Comparison of ENCODE assay signal across 9 cellular contexts in the genomic region with DNA sequence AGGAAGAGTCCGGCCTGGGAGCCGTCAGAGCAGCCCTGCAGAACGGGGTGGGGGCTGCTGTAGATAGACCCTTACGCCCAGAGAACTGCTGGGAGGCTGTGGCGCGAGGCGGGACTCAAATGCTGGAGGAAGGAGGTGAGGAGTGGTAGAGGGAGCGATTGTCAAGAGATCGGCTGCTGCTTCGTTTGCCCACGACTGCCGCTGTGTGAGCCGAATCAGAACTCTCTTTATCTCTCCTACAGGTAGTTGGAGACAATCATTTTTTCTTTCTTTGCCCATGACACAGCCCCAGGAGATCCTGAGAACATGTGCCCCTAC. TPM values are rescaled to one million over a fixed set of nuclear protein-coding genes. Genes with fewer than 3 reads are reported as not detected.
DNase-seq lines count a peak whose midpoint lies in the region; ATAC-seq, FAIRE-seq and TF ChIP-seq lines count a peak whose summit lies in the region.
"Had no signal": no experiment of that assay in that cellular context is flagged by ENCODE, and none has a peak within 500 bp of the region (broad histone marks: within the 10 kb centered on the region; RNA-seq: fewer than 3 reads in every experiment).

No MANE protein-coding gene starts in this region.

- no peak overlapping the region for H2BK15ac ChIP-seq in IMR-90 (ENCODE audit: low read depth, low read length)

- H4K8ac ChIP-seq in IMR-90 (ENCODE audit: low read depth in 2 of 2, low read length in 2 of 2), result peak overlapping the region; percentile 88 to 96; a peak in 3 of 4 replicates

- H3K4me3 Mint-ChIP-seq in activated naive CD4-positive, alpha-beta T cell treated with anti-CD3 and anti-CD28 coated beads, Interleukin-2, amount 10 ng/mL, durations not matched to agents 7 days and 5 days, result peak overlapping the region; percentile 98

- peaks cover 33 to 60% of the 10 kb centered on the region in 2 experiments for H3K79me1 ChIP-seq in IMR-90 (ENCODE audit: low read depth in 1 of 2, low read length in 2 of 2)

- peak overlapping the region; percentile 92 for H3K14ac ChIP-seq in IMR-90 (replicated peaks; ENCODE audit: low read depth, low read length)

- H3K27ac Mint-ChIP-seq in activated naive CD4-positive, alpha-beta T cell treated with anti-CD3 and anti-CD28 coated beads, Interleukin-2, amount 10 ng/mL, durations not matched to agents 7 days and 5 days, result peak overlapping the region; percentile 87

- H3K9me3 Mint-ChIP-seq in activated naive CD4-positive, alpha-beta T cell treated with anti-CD3 and anti-CD28 coated beads, Interleukin-2, amount 10 ng/mL, durations not matched to agents 7 days and 5 days, result no peaks in the 10 kb centered on the region

- H4K5ac ChIP-seq in IMR-90 (ENCODE audit: low read depth, low read length), result peak overlapping the region; percentile 22; the same call in 1 of the 2 replicates

- H3K4me1 Mint-ChIP-seq in activated naive CD4-positive, alpha-beta T cell treated with anti-CD3 and anti-CD28 coated beads, Interleukin-2, amount 10 ng/mL, durations not matched to agents 7 days and 5 days, result peaks cover 52% of the 10 kb centered on the region

- H3K4me1 ChIP-seq in IMR-90 (ENCODE audit: control insufficient read depth, insufficient read depth, low read length), result peaks cover 7% of the 10 kb centered on the region

- H3K4me3 ChIP-seq in IMR-90 (ENCODE audit: insufficient read depth, low read depth, low read length), result peak overlapping the region; percentile 69
- H3K4me3 ChIP-seq in iPS-11a (ENCODE audit: low read depth, low read length), result peak overlapping the region; percentile 61

- peaks cover 15% of the 10 kb centered on the region for H3K36me3 Mint-ChIP-seq in activated naive CD4-positive, alpha-beta T cell treated with anti-CD3 and anti-CD28 coated beads, Interleukin-2, amount 10 ng/mL, durations not matched to agents 7 days and 5 days

- H3K36me3 ChIP-seq in IMR-90 (ENCODE audit: control insufficient read depth, insufficient read depth, low read length), result peaks cover 4% of the 10 kb centered on the region

- peak; percentile 28; the same call in 1 of the 2 replicates for ATAC-seq in IMR-90 (ENCODE audit: low read depth)

- 0 out of 2 replicates have a peak, but pooled peaks have one; percentile 5 for TF ChIP-seq CTCF in IMR-90 (conservative IDR thresholded peaks at IDR 0.05; ENCODE audit: low read depth, low read length)

- H3K18ac ChIP-seq in IMR-90 (ENCODE audit: low read depth, low read length), result no peak overlapping the region

- WGBS in IMR-90 (ENCODE audit: extremely low coverage in 2 of 2, insufficient read length in 1 of 2), 2 experiments, result no CpG with 5 or more reads among the region's 13 CpGs

- peak overlapping the region; percentile 60; the same call in 1 of the 2 replicates for H2AK5ac ChIP-seq in IMR-90 (ENCODE audit: low read depth, low read length)

- POLR2A ChIA-PET in IMR-90 (lab: Charles Lee; ENCODE audit: unreplicated experiment), result no interaction called here

- in situ Hi-C loops in IMR-90 (cut with MboI; ENCODE audit: low sequenced_read_pairs), result no loop called here

- dilution Hi-C loops in IMR-90 (cut with HindIII; ENCODE audit: low sequenced_read_pairs, unreplicated experiment), result no loop called here

- DNase-seq in NCI-H510A treated with DMSO at 0.1 percent for 48 hours (lab: John Stamatoyannopoulos, UW), result peak; percentile 63
- no peak for DNase-seq in NCI-H510A (lab: John Stamatoyannopoulos, UW)
- no peak for DNase-seq in IMR-90
- peak; percentile 59 for DNase-seq in activated naive CD4-positive, alpha-beta T cell treated with anti-CD3 and anti-CD28 coated beads, Interleukin-2, amount 10 ng/mL, durations not matched to agents 7 days and 5 days
- peak; percentile 55 for DNase-seq in stimulated activated CD8-positive, alpha-beta memory T cell treated with anti-CD3 and anti-CD28 coated beads, Interleukin-4, amount 100 ng/mL, for 48 hours
- DNase-seq in GM12892 (ENCODE audit: insufficient read length), result no peak
- no peak for DNase-seq in stimulated activated naive CD4-positive, alpha-beta T cell treated with Interleukin-2 at 50 U/mL for 16 hours (lab: John Stamatoyannopoulos, UW)

- H2BK20ac ChIP-seq in IMR-90 (ENCODE audit: low read depth, low read length), result no peak overlapping the region

- 0 out of 2 replicates have a peak overlapping the region, but pooled peaks have one; percentile 17 for H2BK120ac ChIP-seq in IMR-90 (ENCODE audit: low read depth, low read length)

- TF ChIP-seq POLR2A in IMR-90 (IDR thresholded peaks at IDR 0.05; ENCODE audit: low read depth, low read length), result no peak
- no peak for TF ChIP-seq POLR2A in GM12892 (IDR thresholded peaks at IDR 0.05; ENCODE audit: low read depth, low read length)

- peak overlapping the region; percentile 25 for H2BK5ac ChIP-seq in IMR-90 (ENCODE audit: low read depth, low read length, poor library complexity, severe bottlenecking)

- H3K4me2 ChIP-seq in IMR-90 (ENCODE audit: low read depth, low read length), result peak overlapping the region; percentile 97

- H4K91ac ChIP-seq in IMR-90 (ENCODE audit: insufficient read depth, low read depth, low read length), result peak overlapping the region; percentile 58; the same call in 1 of the 2 replicates

- H3K27me3 Mint-ChIP-seq in activated naive CD4-positive, alpha-beta T cell treated with anti-CD3 and anti-CD28 coated beads, Interleukin-2, amount 10 ng/mL, durations not matched to agents 7 days and 5 days, result no peaks in the 10 kb centered on the region

- H3K23ac ChIP-seq in IMR-90 (ENCODE audit: low read depth, low read length), result peak overlapping the region; percentile 89

- BruUV-seq in IMR-90 (replicated peaks; lab: Mats Ljungman, UMichigan), result no TSS peak

- peak overlapping the region; percentile 61 for H3K27ac ChIP-seq in IMR-90 (ENCODE audit: insufficient read depth, low read length)

- H3K9ac ChIP-seq in IMR-90 (ENCODE audit: low read depth, low read length), result peak overlapping the region; percentile 55

- peak overlapping the region; percentile 96 for H2AK9ac ChIP-seq in IMR-90 (replicated peaks; ENCODE audit: low read depth, low read length, poor library complexity)

- CTCF ChIA-PET in IMR-90 (lab: Yijun Ruan, JAX), result no interaction called here
- CTCF ChIA-PET in activated naive CD4-positive, alpha-beta T cell treated with anti-CD3 and anti-CD28 coated beads, Interleukin-2, amount 10 ng/mL, durations not matched to agents 7 days and 5 days (lab: Charles Lee), result interaction anchor here (0.9 kb wide), 2 partner anchors 27 to 209 kb away, joined by 3 to 4 read pairs; a partner anchor contains a TSS

- no peak for TF ChIP-seq RAD21 in IMR-90 (IDR thresholded peaks at IDR 0.05; ENCODE audit: low read length)

- peak overlapping the region; percentile 96 for H2AFZ ChIP-seq in IMR-90 (replicated peaks; ENCODE audit: low read length, poor library complexity)

- H3K9me1 ChIP-seq in IMR-90 (ENCODE audit: insufficient read depth, low read length), result peaks cover 7% of the 10 kb centered on the region; the same call in 1 of the 2 replicates

- peaks cover 13% of the 10 kb centered on the region; the same call in 1 of the 2 replicates for H4K20me1 ChIP-seq in IMR-90 (ENCODE audit: insufficient read depth, low read length)

- H3K9me3 ChIP-seq in IMR-90 (ENCODE audit: control insufficient read depth, insufficient read depth, low read length), result no peaks in the 10 kb centered on the region

- H3K27me3 ChIP-seq in IMR-90 (ENCODE audit: control insufficient read depth, insufficient read depth, low read length), result no peaks in the 10 kb centered on the region

- H3K56ac ChIP-seq in IMR-90 (ENCODE audit: extremely low read depth, insufficient read depth, low read length), result peak overlapping the region; percentile 48; the same call in 1 of the 2 replicates

- no peak for FAIRE-seq in GM12892 (lab: Jason Lieb, UNC)
- FAIRE-seq: colon had no signal

- peak overlapping the region; percentile 90 for H3K4ac ChIP-seq in IMR-90 (ENCODE audit: low read depth, low read length)

- intact Hi-C loops in IMR-90 (cut with micrococcal nuclease), result loop anchor here (2.0 to 10.0 kb wide), 2 partner anchors 200 to 484 kb away; no protein-coding TSS in a partner anchor

TF ChIP-seq in IMR-90, 13 proteins besides CTCF, POLR2A, EP300 and RAD21 (continues in another document):
- no peak for TF ChIP-seq RFX5 (IDR thresholded peaks at IDR 0.05; ENCODE audit: low read depth, low read length)
- TF ChIP-seq SMC3 (IDR thresholded peaks at IDR 0.05; ENCODE audit: low read depth, low read length), result no peak
- TF ChIP-seq MAZ (IDR thresholded peaks at IDR 0.05; ENCODE audit: borderline replicate concordance, low read depth, low read length), result no peak
- TF ChIP-seq, protein P1, sequence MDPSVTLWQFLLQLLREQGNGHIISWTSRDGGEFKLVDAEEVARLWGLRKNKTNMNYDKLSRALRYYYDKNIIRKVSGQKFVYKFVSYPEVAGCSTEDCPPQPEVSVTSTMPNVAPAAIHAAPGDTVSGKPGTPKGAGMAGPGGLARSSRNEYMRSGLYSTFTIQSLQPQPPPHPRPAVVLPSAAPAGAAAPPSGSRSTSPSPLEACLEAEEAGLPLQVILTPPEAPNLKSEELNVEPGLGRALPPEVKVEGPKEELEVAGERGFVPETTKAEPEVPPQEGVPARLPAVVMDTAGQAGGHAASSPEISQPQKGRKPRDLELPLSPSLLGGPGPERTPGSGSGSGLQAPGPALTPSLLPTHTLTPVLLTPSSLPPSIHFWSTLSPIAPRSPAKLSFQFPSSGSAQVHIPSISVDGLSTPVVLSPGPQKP (IDR thresholded peaks at IDR 0.05; ENCODE audit: borderline replicate concordance, low read depth, low read length), result no peak
- no peak for TF ChIP-seq RCOR1 (IDR thresholded peaks at IDR 0.05; ENCODE audit: insufficient replicate concordance, low read length)

RNA-seq across cellular contexts. Expression of a gene that starts 0.4 kb away (rescaled TPM):
- 13.9 and 15.4 TPM in 2 replicates for total RNA-seq in IMR-90 (2012; rRNA removed)
- 5.3 and 5.6 TPM in 2 replicates for polyA plus RNA-seq in IMR-90 (2012; rRNA removed)
- polyA plus RNA-seq in IMR-90 (2012; cell fraction: cytosol; rRNA removed), result 2.4 and 4.0 TPM in 2 replicates
- 9.5 and 14.4 TPM in 2 replicates for polyA plus RNA-seq in IMR-90 (2012; cell fraction: nucleus; rRNA removed; ENCODE audit: low replicate concordance)
- 4.2 TPM for polyA plus RNA-seq in GM12892 (2012; ENCODE audit: missing spikeins)

RNA-seq across cellular contexts. Expression of a gene that starts 26.6 kb away (rescaled TPM):
- 1,864 and 2,290 TPM in 2 replicates for total RNA-seq in IMR-90 (2012; rRNA removed)
- polyA plus RNA-seq in IMR-90 (2012; rRNA removed), result 2,087 and 2,379 TPM in 2 replicates
- 1,664 and 3,657 TPM in 2 replicates for polyA plus RNA-seq in IMR-90 (2012; cell fraction: cytosol; rRNA removed)
- 762 and 905 TPM in 2 replicates for polyA plus RNA-seq in IMR-90 (2012; cell fraction: nucleus; rRNA removed; ENCODE audit: low replicate concordance)
- 4,522 TPM for polyA plus RNA-seq in GM12892 (2012; ENCODE audit: missing spikeins)

RNA-seq across cellular contexts. Expression of a gene that starts 26.7 kb away (rescaled TPM):
- 3.0 and 3.3 TPM in 2 replicates for total RNA-seq in IMR-90 (2012; rRNA removed)
- 8.0 and 9.3 TPM in 2 replicates for polyA plus RNA-seq in IMR-90 (2012; rRNA removed)
- polyA plus RNA-seq in IMR-90 (2012; cell fraction: cytosol; rRNA removed), result 8.0 and 10.1 TPM in 2 replicates
- 29.5 and 53.3 TPM in 2 replicates for polyA plus RNA-seq in IMR-90 (2012; cell fraction: nucleus; rRNA removed; ENCODE audit: low replicate concordance)
- 11.2 TPM for polyA plus RNA-seq in GM12892 (2012; ENCODE audit: missing spikeins)

RNA-seq across cellular contexts. Expression of a gene that starts 27.7 kb away (rescaled TPM):
- total RNA-seq in IMR-90 (2012; rRNA removed), result 6.4 and 9.0 TPM in 2 replicates
- 12.0 and 13.2 TPM in 2 replicates for polyA plus RNA-seq in IMR-90 (2012; rRNA removed)
- polyA plus RNA-seq in IMR-90 (2012; cell fraction: cytosol; rRNA removed), result 4.0 and 12.6 TPM in 2 replicates
- polyA plus RNA-seq in IMR-90 (2012; cell fraction: nucleus; rRNA removed; ENCODE audit: low replicate concordance), result 17.6 and 48.8 TPM in 2 replicates
- 3.0 TPM for polyA plus RNA-seq in GM12892 (2012; ENCODE audit: missing spikeins)

Comparison
In these comparisons a context has a peak if more than half of its experiments do, and no peak if none do; other contexts are left out.
1. DNase-seq: peak in NCI-H510A treated with DMSO at 0.1 percent for 48 hours (single experiment), activated naive CD4-positive, alpha-beta T cell treated with anti-CD3 and anti-CD28 coated beads, Interleukin-2, amount 10 ng/mL, durations not matched to agents 7 days and 5 days (single experiment) and stimulated activated CD8-positive, alpha-beta memory T cell treated with anti-CD3 and anti-CD28 coated beads, Interleukin-4, amount 100 ng/mL, for 48 hours (single experiment); none in NCI-H510A (single experiment), IMR-90 (single experiment), GM12892 (single experiment) and stimulated activated naive CD4-positive, alpha-beta T cell treated with Interleukin-2 at 50 U/mL for 16 hours (single experiment).